ENCODE assay signal across 8 cellular contexts in the genomic region with DNA sequence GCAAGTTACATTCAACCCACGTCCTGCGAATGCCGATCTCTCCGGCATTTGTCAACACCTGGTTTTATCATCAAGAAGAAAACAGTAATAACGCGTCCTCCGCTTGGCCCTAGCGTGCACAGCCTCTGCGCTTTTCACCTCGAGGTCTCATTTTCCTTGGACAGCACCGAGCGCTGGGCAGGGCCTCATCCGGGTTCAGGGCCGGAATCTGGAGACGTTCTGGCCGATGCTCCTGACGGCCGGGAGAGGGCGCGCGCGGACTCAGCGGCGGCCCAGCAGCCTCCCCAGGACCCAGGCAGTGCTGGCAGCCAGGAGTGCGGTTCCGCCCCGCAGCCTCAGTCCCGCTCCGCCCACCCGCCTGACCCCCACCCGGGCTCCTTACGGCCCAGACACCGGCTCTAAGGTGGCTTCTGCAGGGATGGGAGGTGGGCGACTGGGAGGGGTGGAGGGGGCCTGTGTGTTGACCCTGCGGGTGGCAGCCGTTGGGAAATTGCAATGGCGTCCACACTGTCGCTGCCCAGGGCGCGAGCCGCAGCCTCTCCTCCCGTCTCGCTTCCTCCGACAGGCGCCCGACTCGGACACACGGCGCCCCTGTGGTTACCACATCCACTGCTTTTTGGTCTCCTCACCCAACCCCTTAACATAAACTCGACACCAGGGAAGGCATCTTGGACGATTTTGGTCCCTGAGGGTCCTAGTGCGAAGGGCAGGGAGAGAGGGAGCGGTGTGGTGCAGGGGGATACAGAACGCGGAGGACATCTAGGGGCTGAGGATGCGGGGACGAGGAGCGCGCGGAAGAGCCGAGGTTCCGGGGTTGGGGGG. TPM values are rescaled to one million over a fixed set of nuclear protein-coding genes. Genes with fewer than 3 reads are reported as not detected.
DNase-seq lines count a peak whose midpoint lies in the region; ATAC-seq, FAIRE-seq and TF ChIP-seq lines count a peak whose summit lies in the region.

No MANE protein-coding gene starts in this region.

- no peaks in the 10 kb centered on the region for H3K36me3 ChIP-seq in astrocyte (ENCODE audit: insufficient read depth, low read length)
- H3K36me3 ChIP-seq in aorta (ENCODE audit: control insufficient read depth in 1 of 2, insufficient read depth in 2 of 2, low read length in 1 of 2), result no peaks in the 10 kb centered on the region

- peak overlapping the region; percentile 88 for H3K9ac ChIP-seq in astrocyte (ENCODE audit: low read length)

- ATAC-seq in HG02610 (IDR thresholded peaks at IDR 0.05; ENCODE audit: unreplicated experiment), result peak; percentile 37
- peak; percentile 89 for ATAC-seq in aorta (ENCODE audit: low FRiP score)

- peak; percentile 60 for TF ChIP-seq CTCF in astrocyte (IDR thresholded peaks at IDR 0.05; ENCODE audit: insufficient read depth, low read depth, low read length)

- H3K27ac Mint-ChIP-seq in astrocyte (ENCODE audit: unreplicated experiment), result peak overlapping the region; percentile 87

- intact Hi-C loops in aorta (cut with DNase I), result no loop called here

- WGBS in aorta, 2 donors, result 0% methylated on average over 59 to 62 of the region's 62 CpGs

- peak; percentile 34 for DNase-seq in GM04503 (ENCODE audit: low read depth)
- DNase-seq in NCI-H1694 treated with DMSO at 0.1 percent for 48 hours (lab: John Stamatoyannopoulos, UW), result peak; percentile 52
- peak; percentile 68 for DNase-seq in T-helper 9 cell
- peak; percentile 60 for DNase-seq in astrocyte (ENCODE audit: low read depth)
- peak; percentile 89 for DNase-seq in hepatic stellate cell (ENCODE audit: low spot score)
- DNase-seq in renal cortical epithelial cell (ENCODE audit: low read depth), result peak; percentile 56
- peak; percentile 88 to 93 for DNase-seq in aorta

- H3K4me1 Mint-ChIP-seq in astrocyte (ENCODE audit: low read depth, unreplicated experiment), result peaks cover 15% of the 10 kb centered on the region

- H3K27me3 Mint-ChIP-seq in astrocyte (ENCODE audit: low read depth, unreplicated experiment), result no peaks in the 10 kb centered on the region

- FAIRE-seq in astrocyte (lab: Jason Lieb, UNC), result no peak

- peaks cover 3% of the 10 kb centered on the region for H3K36me3 Mint-ChIP-seq in astrocyte (ENCODE audit: low read depth, unreplicated experiment)

- H4K20me1 ChIP-seq in astrocyte (ENCODE audit: insufficient read depth, low read length), result no peaks in the 10 kb centered on the region

- H3K9me3 Mint-ChIP-seq in astrocyte (ENCODE audit: unreplicated experiment), result no peaks in the 10 kb centered on the region

- H3K27ac ChIP-seq in astrocyte (ENCODE audit: low read depth, low read length) (peak overlapping the region; percentile 52), aorta (ENCODE audit: low read depth in 1 of 2, low read length in 2 of 2) (peak overlapping the region in 1 of 2 donors; percentile 83)

- H3K79me2 ChIP-seq in astrocyte (ENCODE audit: insufficient read depth, low read length), result no peaks in the 10 kb centered on the region

- H3K9me3 ChIP-seq in astrocyte (ENCODE audit: insufficient read depth, low read depth, low read length) (no peaks in the 10 kb centered on the region), aorta (ENCODE audit: control insufficient read depth, low read length) (no peaks in the 10 kb centered on the region)

- peak overlapping the region; percentile 95 for H3K4me3 Mint-ChIP-seq in astrocyte (ENCODE audit: unreplicated experiment)

- H3K4me2 ChIP-seq in astrocyte (ENCODE audit: low read length), result peak overlapping the region; percentile 100

- H3K4me1 ChIP-seq in astrocyte (ENCODE audit: insufficient read depth, low read length) (peaks cover 16% of the 10 kb centered on the region), aorta (ENCODE audit: control insufficient read depth in 1 of 2, insufficient read depth in 2 of 2, low read length in 2 of 2) (no peaks in the 10 kb centered on the region)

- H2AFZ ChIP-seq in astrocyte (ENCODE audit: low read depth, low read length), result peak overlapping the region; percentile 76

- no peaks in the 10 kb centered on the region for H3K27me3 ChIP-seq in astrocyte (ENCODE audit: insufficient read depth, low read length)
- peaks cover 0 to 2% of the 10 kb centered on the region in 2 donors for H3K27me3 ChIP-seq in aorta (ENCODE audit: control insufficient read depth in 1 of 2, insufficient read depth in 2 of 2, low read length in 1 of 2)

- H3K4me3 ChIP-seq in astrocyte (ENCODE audit: insufficient read depth, low read depth, low read length) (peak overlapping the region; percentile 87), aorta (ENCODE audit: low read length in 2 of 2) (peak overlapping the region; percentile 66 to 70)

RNA-seq across cellular contexts. Expression of a gene that starts 7.4 kb away (rescaled TPM):
- total RNA-seq in astrocyte, result 53.4 and 58.9 TPM in 2 replicates
- 35.3 and 42.9 TPM in 2 replicates for total RNA-seq in renal cortical epithelial cell
- total RNA-seq in aorta, result 10 to 100 TPM; 40.6 to 72.4 TPM
- polyA plus RNA-seq in aorta, result 100 to 1,000 TPM in 1 of 2 donors, 10 to 100 TPM in 1; 24.2 to 103 TPM

RNA-seq across cellular contexts. Expression of a gene that starts 21.3 kb away (rescaled TPM):
- 36.5 and 40.7 TPM in 2 replicates for total RNA-seq in astrocyte
- 39.4 and 39.9 TPM in 2 replicates for total RNA-seq in renal cortical epithelial cell
- total RNA-seq in aorta, result 10 to 100 TPM; 11.5 to 14.6 TPM
- 10 to 100 TPM; 18.8 to 32.6 TPM for polyA plus RNA-seq in aorta

RNA-seq across cellular contexts. Expression of a gene that starts 46.3 kb away (rescaled TPM):
- total RNA-seq in astrocyte (0.58 and 1.5 TPM in 2 replicates), renal cortical epithelial cell (1.8 and 5.4 TPM in 2 replicates), aorta (not detected)
- polyA plus RNA-seq in aorta, result 1 to 10 TPM in 1 of 2 donors, under 1 TPM in 1; 0.31 to 1.5 TPM

RNA-seq across cellular contexts. Expression of a gene that starts 59.8 kb away (rescaled TPM):
- 7.5 and 8.0 TPM in 2 replicates for total RNA-seq in astrocyte
- 0.50 and 1.9 TPM in 2 replicates for total RNA-seq in renal cortical epithelial cell
- total RNA-seq in aorta, result not detected
- polyA plus RNA-seq in aorta, result not detected

Comparison
In these comparisons a context has a peak if more than half of its experiments do, and no peak if none do; other contexts are left out.
1. DNase-seq: peak in every context shown above with its lines; median percentile 90 in aorta; 89 in hepatic stellate cell; 68 in T-helper 9 cell; 60 in astrocyte; 56 in renal cortical epithelial cell; 52 in NCI-H1694 treated with DMSO at 0.1 percent for 48 hours; 34 in GM04503.